In genomic region chr21:45458281-45459170, GRCh38 we compare ENCODE assay signal across 26 cellular contexts. TPM values are rescaled to one million over a fixed set of nuclear protein-coding genes. Genes with fewer than 3 reads are reported as not detected.
DNase-seq lines count a peak whose midpoint lies in the region; ATAC-seq, FAIRE-seq and TF ChIP-seq lines count a peak whose summit lies in the region.
"Had no signal": no experiment of that assay in that cellular context is flagged by ENCODE, and none has a peak within 500 bp of the region (broad histone marks: within the 10 kb centered on the region; RNA-seq: fewer than 3 reads in every experiment).

No MANE protein-coding gene starts in this region.

- 39 to 57% (median 42%) methylated on average over 29 to 30 of the region's 30 CpGs for WGBS in psoas muscle, 3 donors

- peak; percentile 32 for DNase-seq in Right ventricle myocardium superior
- DNase-seq in right atrium auricular region (ENCODE audit: low spot score): no peak
- peak; percentile 68 for DNase-seq in kidney
- peak; percentile 11 to 47 for DNase-seq in psoas muscle
- no peak for DNase-seq in OCI-LY7 (ENCODE audit: low spot score)
- no peak for DNase-seq in foreskin melanocyte
- DNase-seq: 8988T; activated CD8-positive, alpha-beta memory T cell treated with anti-CD3 and anti-CD28 coated beads, Interleukin-2, amount 50 U/mL, for 48 hours; activated CD8-positive, alpha-beta T cell treated with anti-CD3 and anti-CD28 coated beads for 36 hours; activated naive CD4-positive, alpha-beta T cell treated with Interleukin-2 at 50 U/mL for 16 hours; central memory CD4-positive, alpha-beta T cell; gastrocnemius medialis; Karpas-422; NCI-H1436; NCI-H345; NCI-H82; stimulated activated CD4-positive, alpha-beta T cell treated with anti-CD3 and anti-CD28 coated beads, Interleukin-4, amount 100 ng/mL, for 24 hours; T-helper 9 cell; upper lobe of right lung had no signal

- H3K27ac ChIP-seq in right atrium auricular region: no peak overlapping the region
- no peak overlapping the region for H3K27ac ChIP-seq in kidney (ENCODE audit: low read depth in 2 of 2, low read length in 2 of 2)
- H3K27ac ChIP-seq in psoas muscle: no peak overlapping the region
- no peak overlapping the region for H3K27ac ChIP-seq in OCI-LY7 (ENCODE audit: low read depth, low read length, poor library complexity, severe bottlenecking)
- H3K27ac ChIP-seq: gastrocnemius medialis, hepatocyte, ovary, SJSA1, upper lobe of right lung had no signal

- CTCF ChIA-PET in OCI-LY7 (lab: Charles Lee; ENCODE audit: unreplicated experiment): no interaction called here

- H3K27me3 ChIP-seq in right atrium auricular region (no peaks in the 10 kb centered on the region), psoas muscle (ENCODE audit: insufficient read depth in 3 of 3, low read length in 2 of 3) (peaks cover 0 to 45% (median 2%) of the 10 kb centered on the region in 3 donors)
- H3K27me3 ChIP-seq: hepatocyte, ovary, SJSA1, upper lobe of right lung had no signal

- H3K36me3 ChIP-seq in right atrium auricular region (no peaks in the 10 kb centered on the region), kidney (ENCODE audit: control insufficient read depth in 1 of 2, insufficient read depth in 2 of 2, low read length in 2 of 2) (no peaks in the 10 kb centered on the region), psoas muscle (ENCODE audit: insufficient read depth in 1 of 2, low read depth in 1 of 2) (no peaks in the 10 kb centered on the region), OCI-LY7 (ENCODE audit: insufficient read depth, low read length) (no peaks in the 10 kb centered on the region)
- H3K36me3 ChIP-seq: gastrocnemius medialis, ovary, upper lobe of right lung had no signal

- no peak overlapping the region for H2AFZ ChIP-seq in OCI-LY7 (ENCODE audit: low read length)
- H2AFZ ChIP-seq: hepatocyte had no signal

- H3K4me3 ChIP-seq in right atrium auricular region: no peak overlapping the region
- no peak overlapping the region for H3K4me3 ChIP-seq in kidney (ENCODE audit: low read length in 2 of 2)
- H3K4me3 ChIP-seq in psoas muscle: no peak overlapping the region
- no peak overlapping the region for H3K4me3 ChIP-seq in OCI-LY7 (ENCODE audit: low read depth, low read length, poor library complexity, severe bottlenecking)
- H3K4me3 ChIP-seq: gastrocnemius medialis, hepatocyte, ovary, SJSA1, upper lobe of right lung had no signal

- no peaks in the 10 kb centered on the region for H3K79me2 ChIP-seq in OCI-LY7 (ENCODE audit: insufficient read depth, low read depth, low read length)

- H4K20me1 ChIP-seq in OCI-LY7 (ENCODE audit: insufficient read depth, low read length): no peaks in the 10 kb centered on the region

- no peaks in the 10 kb centered on the region for H3K9me2 ChIP-seq in OCI-LY7 (ENCODE audit: insufficient read depth, low read length)

- intact Hi-C loops in Right ventricle myocardium superior (cut with DNase I) (no loop called here), kidney (cut with DNase I) (no loop called here), psoas muscle (cut with DNase I) (no loop called here), OCI-LY7 (cut with micrococcal nuclease; ENCODE audit: unreplicated experiment) (no loop called here)

- H3K9me3 ChIP-seq in right atrium auricular region (peaks cover 0 to 20% of the 10 kb centered on the region in 2 donors), kidney (ENCODE audit: control insufficient read depth in 1 of 2, low read length in 2 of 2) (peaks cover 0 to 6% of the 10 kb centered on the region in 2 donors), psoas muscle (peaks cover 12% of the 10 kb centered on the region), OCI-LY7 (ENCODE audit: low read length) (no peaks in the 10 kb centered on the region)
- H3K9me3 ChIP-seq: gastrocnemius medialis, ovary, upper lobe of right lung had no signal

- FAIRE-seq in kidney (lab: Jason Lieb, UNC): no peak
- FAIRE-seq: endometrium, G401.6 had no signal

- no peak overlapping the region for H3K4me2 ChIP-seq in OCI-LY7 (ENCODE audit: low read length)
- H3K4me2 ChIP-seq: hepatocyte had no signal

- POLR2A ChIA-PET in OCI-LY7 (lab: Charles Lee): no interaction called here

- H3K4me1 ChIP-seq in right atrium auricular region (peaks cover 0 to 53% of the 10 kb centered on the region in 2 donors), kidney (ENCODE audit: control insufficient read depth in 1 of 2, insufficient read depth in 1 of 2, low read depth in 1 of 2, low read length in 2 of 2) (peaks cover 14 to 24% of the 10 kb centered on the region in 2 donors), psoas muscle (no peaks in the 10 kb centered on the region), OCI-LY7 (ENCODE audit: insufficient read depth, low read length, poor library complexity, severe bottlenecking) (no peaks in the 10 kb centered on the region)
- H3K4me1 ChIP-seq: gastrocnemius medialis had no signal

- no TSS peak for BruUV-seq in OCI-LY7 (replicated peaks; lab: Mats Ljungman, UMichigan)

- no peak for TF ChIP-seq CTCF in right atrium auricular region (IDR thresholded peaks at IDR 0.05)
- TF ChIP-seq CTCF in kidney (IDR thresholded peaks at IDR 0.05; ENCODE audit: borderline replicate concordance, extremely low read depth, insufficient read depth): no peak
- TF ChIP-seq CTCF in psoas muscle (IDR thresholded peaks at IDR 0.05): no peak
- TF ChIP-seq CTCF in OCI-LY7 (conservative IDR thresholded peaks at IDR 0.05; ENCODE audit: low read length): no peak

- no peak overlapping the region for H3K9ac ChIP-seq in kidney (ENCODE audit: low read length in 2 of 2)

- ATAC-seq in Right ventricle myocardium superior (ENCODE audit: poor library complexity): no peak
- no peak for ATAC-seq in psoas muscle
- ATAC-seq in HG02798 (IDR thresholded peaks at IDR 0.05; ENCODE audit: poor library complexity, unreplicated experiment): no peak
- no peak for ATAC-seq in HG03039 (IDR thresholded peaks at IDR 0.05; ENCODE audit: unreplicated experiment)
- ATAC-seq: activated CD8-positive, alpha-beta T cell treated with anti-CD3 and anti-CD28 coated beads for 36 hours; gastrocnemius medialis; upper lobe of right lung had no signal

RNA-seq across cellular contexts. Expression of gene COL18A1, which starts 53.6 kb away (rescaled TPM):
- total RNA-seq in Right ventricle myocardium superior (44.2 TPM), right atrium auricular region (100 to 1,000 TPM; 117 to 134 TPM), kidney (316 TPM), psoas muscle (10 to 100 TPM; 11.6 to 21.1 (median 15.1) TPM), OCI-LY7 (2022) (0.18 and 0.23 TPM in 2 replicates)
- polyA plus RNA-seq in kidney (ENCODE audit: insufficient read depth, low read depth, low replicate concordance) (150 TPM), psoas muscle (10 to 100 TPM in 2 of 3 donors, 1 to 10 TPM in 1; 4.8 to 25.3 (median 11.3) TPM)
- total RNA-seq in OCI-LY7 (2014; rRNA removed; shearing (Covaris generic)): 4.9 and 7.4 TPM in 2 replicates

Comparison
In these comparisons a context has a peak if more than half of its experiments do, and no peak if none do; other contexts are left out.
1. DNase-seq: peak in Right ventricle myocardium superior (single experiment), kidney (single experiment) and psoas muscle (2 of 2); none in right atrium auricular region (single experiment), OCI-LY7 (single experiment) and foreskin melanocyte (single experiment).